In genomic region chr2:31457651-31458050, GRCh38 we compare ENCODE assay signal across 30 cellular contexts. TPM values are rescaled to one million over a fixed set of nuclear protein-coding genes. Genes with fewer than 3 reads are reported as not detected.
"Had no signal": no experiment of that assay in that cellular context is flagged by ENCODE, and none has a peak within 500 bp of the region (broad histone marks: within the 10 kb centered on the region; RNA-seq: fewer than 3 reads in every experiment).

No MANE protein-coding gene starts in this region.

- H3K27me3 ChIP-seq: neutrophil, pancreas, right lobe of liver, sigmoid colon, suprapubic skin, testis, tibial artery, transverse colon, upper lobe of right lung, uterus had no signal

- H3K36me3 ChIP-seq: neutrophil, pancreas, prostate gland, right lobe of liver, sigmoid colon, suprapubic skin, tibial artery, transverse colon, upper lobe of right lung, uterus had no signal

- H3K4me1 ChIP-seq: pancreas, prostate gland, right lobe of liver, sigmoid colon, suprapubic skin, testis, tibial artery, transverse colon, upper lobe of right lung, uterus had no signal

- H3K27ac ChIP-seq: neutrophil, pancreas, prostate gland, right lobe of liver, sigmoid colon, suprapubic skin, testis, tibial artery, transverse colon, upper lobe of right lung, uterus had no signal

- H3K9me3 ChIP-seq: pancreas, prostate gland, testis, uterus had no signal

- ATAC-seq: naive thymus-derived CD8-positive, alpha-beta T cell; natural killer cell treated with Interleukin-12 subunit alpha and Interleukin-12 subunit beta and Interleukin-15 and Interleukin-18, amount 100 ng/mL, for 72 hours; pancreas; right cardiac atrium; right lobe of liver; stimulated activated memory B cell treated with anti-CD40 and anti-IgM and Interleukin-4, amounts not matched to agents 10 μg/mL and 1 μg/mL and 100 μg/mL, for 72 hours; stimulated activated naive CD8-positive, alpha-beta T cell treated with anti-CD3 and anti-CD28 coated beads, Interleukin-15, amount 100 ng/mL, for 72 hours; stimulated activated naive CD8-positive, alpha-beta T cell treated with anti-CD3 and anti-CD28 coated beads, Interleukin-15, Interleukin-2, amounts not matched to agents 100 U/mL and 50 U/mL, for 24 hours; upper lobe of right lung had no signal

- H3K4me3 ChIP-seq: pancreas, prostate gland, right lobe of liver, sigmoid colon, suprapubic skin, testis, tibial artery, transverse colon, upper lobe of right lung, uterus had no signal

- DNase-seq: naive thymus-derived CD8-positive, alpha-beta T cell; nephron progenitor cell; nucleus accumbens; pancreas; retina; right cardiac atrium; right lobe of liver; sigmoid colon; small intestine; stimulated activated CD4-positive, alpha-beta T cell treated with anti-CD3 and anti-CD28 coated beads, Interleukin-15, amount 100 ng/mL, for 24 hours; stimulated activated CD4-positive, alpha-beta T cell treated with anti-CD3 and anti-CD28 coated beads, Interleukin-2, amount 100 ng/mL, for 24 hours; stimulated activated CD4-positive, alpha-beta T cell treated with anti-CD3 and anti-CD28 coated beads, Interleukin-2, amount 100 ng/mL, for 48 hours; stimulated activated CD4-positive, alpha-beta T cell treated with anti-CD3 and anti-CD28 coated beads, Interleukin-4, amount 100 ng/mL, for 24 hours; stimulated activated naive CD4-positive, alpha-beta T cell; stimulated activated naive CD8-positive, alpha-beta T cell treated with anti-CD3 and anti-CD28 coated beads, Interleukin-15, amount 100 ng/mL, for 72 hours; stimulated activated naive CD8-positive, alpha-beta T cell treated with anti-CD3 and anti-CD28 coated beads, Interleukin-15, Interleukin-2, amounts not matched to agents 100 U/mL and 50 U/mL, for 24 hours; substantia nigra; testis; tibial artery; transverse colon; upper lobe of right lung; uterus had no signal

RNA-seq across cellular contexts. Expression of gene XDH, which starts 43.1 kb away (rescaled TPM):
- total RNA-seq: naive thymus-derived CD8-positive, alpha-beta T cell; posterior vena cava; pulmonary artery endothelial cell; skeletal muscle tissue had no signal
- polyA plus RNA-seq: naive thymus-derived CD8-positive, alpha-beta T cell; right cardiac atrium had no signal
